Comparison of ENCODE assay signal across 1 cellular context in the genomic region with DNA sequence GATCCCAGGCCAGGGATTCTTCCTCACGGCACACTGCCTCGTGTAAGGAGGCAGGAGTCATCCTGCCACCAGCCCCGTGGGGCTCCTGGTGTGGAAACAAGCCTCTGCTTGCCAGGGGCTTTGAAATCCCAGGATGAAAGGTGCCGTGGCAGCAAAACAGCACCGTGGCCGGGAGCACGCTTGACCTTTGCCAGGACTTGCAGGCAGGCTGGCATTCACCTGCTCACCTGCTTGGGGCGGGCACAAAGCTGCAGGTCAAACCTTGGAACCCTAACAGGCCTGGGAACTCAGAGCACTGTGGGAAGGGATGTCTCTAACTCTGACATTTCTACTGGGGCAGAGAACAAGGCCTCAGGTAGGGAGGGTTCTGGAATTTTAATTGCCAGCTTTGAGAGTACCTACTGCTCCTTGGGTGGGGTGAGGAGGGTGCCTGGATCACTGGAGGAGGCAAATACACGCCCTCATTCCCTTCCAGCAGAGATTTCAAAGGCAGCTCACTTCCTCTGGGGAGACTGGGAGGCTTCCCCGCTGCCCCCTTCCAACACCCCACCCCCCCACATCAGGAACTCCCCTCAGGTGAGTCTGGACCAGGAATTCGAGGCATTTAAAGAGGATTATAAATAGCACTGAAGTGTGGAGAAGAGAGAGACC.
TF ChIP-seq lines count a peak whose summit lies in the region.

No MANE protein-coding gene starts in this region.

TF ChIP-seq in K562, 482 proteins besides CTCF, POLR2A, EP300 and RAD21 (continued from another document):
- TF ChIP-seq MTA1 (IDR thresholded peaks at IDR 0.05; ENCODE audit: borderline replicate concordance) (no peak), ZFP36 (IDR thresholded peaks at IDR 0.05; ENCODE audit: low read depth, low read length, partially characterized antibody) (no peak), POLR3A (IDR thresholded peaks at IDR 0.05; ENCODE audit: borderline replicate concordance, extremely low read depth, insufficient read depth, insufficient read length) (no peak), PTBP1 (IDR thresholded peaks at IDR 0.05; ENCODE audit: low read depth, low read length) (no peak), NR1H2 (CRISPR knock-in tag; IDR thresholded peaks at IDR 0.05) (no peak), NBN (IDR thresholded peaks at IDR 0.05; ENCODE audit: low read depth) (no peak), SREBF1 (IDR thresholded peaks at IDR 0.05; ENCODE audit: borderline replicate concordance, low read depth, low read length) (no peak)
- TF ChIP-seq, protein P1, sequence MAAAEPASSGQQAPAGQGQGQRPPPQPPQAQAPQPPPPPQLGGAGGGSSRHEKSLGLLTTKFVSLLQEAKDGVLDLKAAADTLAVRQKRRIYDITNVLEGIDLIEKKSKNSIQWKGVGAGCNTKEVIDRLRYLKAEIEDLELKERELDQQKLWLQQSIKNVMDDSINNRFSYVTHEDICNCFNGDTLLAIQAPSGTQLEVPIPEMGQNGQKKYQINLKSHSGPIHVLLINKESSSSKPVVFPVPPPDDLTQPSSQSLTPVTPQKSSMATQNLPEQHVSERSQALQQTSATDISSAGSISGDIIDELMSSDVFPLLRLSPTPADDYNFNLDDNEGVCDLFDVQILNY (CRISPR knock-in tag; IDR thresholded peaks at IDR 0.05) = no peak
- TF ChIP-seq, protein P2, sequence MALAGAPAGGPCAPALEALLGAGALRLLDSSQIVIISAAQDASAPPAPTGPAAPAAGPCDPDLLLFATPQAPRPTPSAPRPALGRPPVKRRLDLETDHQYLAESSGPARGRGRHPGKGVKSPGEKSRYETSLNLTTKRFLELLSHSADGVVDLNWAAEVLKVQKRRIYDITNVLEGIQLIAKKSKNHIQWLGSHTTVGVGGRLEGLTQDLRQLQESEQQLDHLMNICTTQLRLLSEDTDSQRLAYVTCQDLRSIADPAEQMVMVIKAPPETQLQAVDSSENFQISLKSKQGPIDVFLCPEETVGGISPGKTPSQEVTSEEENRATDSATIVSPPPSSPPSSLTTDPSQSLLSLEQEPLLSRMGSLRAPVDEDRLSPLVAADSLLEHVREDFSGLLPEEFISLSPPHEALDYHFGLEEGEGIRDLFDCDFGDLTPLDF (CRISPR knock-in tag; IDR thresholded peaks at IDR 0.05) = no peak
